ENCODE assay signal across 1 cellular context in the genomic region with DNA sequence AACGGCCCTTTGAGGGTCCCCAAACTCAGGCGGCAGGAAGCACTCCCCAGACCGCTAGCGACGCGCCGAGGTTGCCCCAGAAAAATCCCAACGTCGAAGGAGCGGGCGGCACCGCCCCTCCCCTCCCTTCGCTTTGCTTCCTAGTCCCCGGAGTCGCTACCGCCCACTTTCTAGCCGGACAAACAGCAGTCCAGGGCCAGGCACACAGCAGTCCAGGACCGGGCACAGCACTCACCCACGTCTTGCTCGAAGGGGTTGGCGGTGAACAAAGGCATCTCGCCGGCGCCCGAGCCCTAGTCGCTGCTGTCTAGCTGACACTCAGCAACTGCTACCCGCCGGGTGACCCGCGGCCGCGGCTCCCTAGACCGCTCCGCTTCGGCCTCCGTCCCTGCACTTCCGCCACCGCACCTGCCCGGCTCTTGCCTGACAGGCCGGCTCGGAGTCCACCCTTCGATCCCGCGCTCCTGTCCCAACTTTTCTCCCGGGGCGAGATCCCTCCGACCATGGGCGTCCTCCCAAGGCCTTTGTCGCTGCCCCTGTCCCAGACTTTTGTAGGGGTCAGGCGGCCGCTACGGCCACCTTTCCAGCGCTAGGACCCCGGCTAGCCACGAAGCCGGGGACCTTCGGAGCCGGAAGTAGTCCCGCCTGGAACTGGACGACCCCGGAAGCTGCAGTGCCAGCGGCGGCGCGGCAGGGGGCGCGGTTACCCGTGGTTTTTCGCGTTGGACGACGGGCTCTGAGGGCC.
TF ChIP-seq lines count a peak whose summit lies in the region.

A gene (minus strand): TSS at position 396 of the 745 bp plus-strand sequence. CDS start 121 bp downstream, at position 275.

TF ChIP-seq in WTC11, 78 proteins besides CTCF, POLR2A, EP300 and RAD21 (continued from another document and continues in another):
- no peak for TF ChIP-seq ESRRA (CRISPR knock-in tag; IDR thresholded peaks at IDR 0.05; ENCODE audit: borderline replicate concordance)
- TF ChIP-seq CBFB (CRISPR knock-in tag; IDR thresholded peaks at IDR 0.05; ENCODE audit: low read depth) = no peak
- TF ChIP-seq, protein P1, sequence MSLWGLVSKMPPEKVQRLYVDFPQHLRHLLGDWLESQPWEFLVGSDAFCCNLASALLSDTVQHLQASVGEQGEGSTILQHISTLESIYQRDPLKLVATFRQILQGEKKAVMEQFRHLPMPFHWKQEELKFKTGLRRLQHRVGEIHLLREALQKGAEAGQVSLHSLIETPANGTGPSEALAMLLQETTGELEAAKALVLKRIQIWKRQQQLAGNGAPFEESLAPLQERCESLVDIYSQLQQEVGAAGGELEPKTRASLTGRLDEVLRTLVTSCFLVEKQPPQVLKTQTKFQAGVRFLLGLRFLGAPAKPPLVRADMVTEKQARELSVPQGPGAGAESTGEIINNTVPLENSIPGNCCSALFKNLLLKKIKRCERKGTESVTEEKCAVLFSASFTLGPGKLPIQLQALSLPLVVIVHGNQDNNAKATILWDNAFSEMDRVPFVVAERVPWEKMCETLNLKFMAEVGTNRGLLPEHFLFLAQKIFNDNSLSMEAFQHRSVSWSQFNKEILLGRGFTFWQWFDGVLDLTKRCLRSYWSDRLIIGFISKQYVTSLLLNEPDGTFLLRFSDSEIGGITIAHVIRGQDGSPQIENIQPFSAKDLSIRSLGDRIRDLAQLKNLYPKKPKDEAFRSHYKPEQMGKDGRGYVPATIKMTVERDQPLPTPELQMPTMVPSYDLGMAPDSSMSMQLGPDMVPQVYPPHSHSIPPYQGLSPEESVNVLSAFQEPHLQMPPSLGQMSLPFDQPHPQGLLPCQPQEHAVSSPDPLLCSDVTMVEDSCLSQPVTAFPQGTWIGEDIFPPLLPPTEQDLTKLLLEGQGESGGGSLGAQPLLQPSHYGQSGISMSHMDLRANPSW (CRISPR knock-in tag; conservative IDR thresholded peaks at IDR 0.05; ENCODE audit: low read depth) = no peak
- TF ChIP-seq FOXP1 (CRISPR knock-in tag; IDR thresholded peaks at IDR 0.05; ENCODE audit: borderline replicate concordance) = peak; percentile 57; the same call in 1 of the 2 replicates
- TF ChIP-seq NR2C2 (CRISPR knock-in tag; IDR thresholded peaks at IDR 0.05) = no peak
- TF ChIP-seq NR1H2 (CRISPR knock-in tag; IDR thresholded peaks at IDR 0.05) = no peak
- peak; percentile 59 for TF ChIP-seq CREM (CRISPR knock-in tag; IDR thresholded peaks at IDR 0.05)
- TF ChIP-seq ELF4 (CRISPR knock-in tag; IDR thresholded peaks at IDR 0.05; ENCODE audit: low read depth) = no peak
- no peak for TF ChIP-seq MXD4 (CRISPR knock-in tag; IDR thresholded peaks at IDR 0.05; ENCODE audit: borderline replicate concordance)
- no peak for TF ChIP-seq EMX1 (CRISPR knock-in tag; IDR thresholded peaks at IDR 0.05)
- TF ChIP-seq, protein P2, sequence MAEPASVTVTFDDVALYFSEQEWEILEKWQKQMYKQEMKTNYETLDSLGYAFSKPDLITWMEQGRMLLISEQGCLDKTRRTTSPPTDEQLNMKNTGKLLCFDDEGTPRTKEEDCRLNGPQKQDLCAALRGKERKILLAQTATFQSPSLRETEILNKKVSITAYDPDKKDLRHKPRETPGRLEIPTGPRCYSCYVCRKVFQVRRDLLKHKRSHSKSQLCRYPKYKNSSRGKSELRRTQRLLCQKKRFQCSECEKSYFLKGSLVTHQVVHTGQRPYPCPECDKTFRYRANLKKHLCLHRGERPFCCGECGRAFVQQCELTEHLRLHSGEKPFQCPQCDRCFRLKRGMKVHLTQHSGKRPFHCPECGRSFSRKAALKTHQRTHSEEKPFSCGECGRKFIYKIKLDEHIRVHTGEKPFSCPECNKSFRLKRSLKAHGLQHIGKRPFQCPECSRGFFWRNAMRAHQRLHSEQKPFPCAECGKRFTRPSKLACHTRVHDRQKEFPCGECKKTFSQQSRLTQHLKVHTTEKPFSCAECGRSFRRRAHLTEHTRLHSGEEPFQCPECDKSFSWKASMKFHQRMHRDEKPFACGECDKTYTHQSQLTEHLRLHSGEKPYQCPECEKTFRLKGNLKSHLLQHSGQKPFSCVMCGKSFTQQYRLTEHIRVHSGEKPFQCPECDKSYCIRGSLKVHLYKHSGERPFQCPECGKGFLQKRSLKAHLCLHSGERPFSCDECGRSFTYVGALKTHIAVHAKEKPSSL (CRISPR knock-in tag; conservative IDR thresholded peaks at IDR 0.05) = no peak
- TF ChIP-seq, protein P3, sequence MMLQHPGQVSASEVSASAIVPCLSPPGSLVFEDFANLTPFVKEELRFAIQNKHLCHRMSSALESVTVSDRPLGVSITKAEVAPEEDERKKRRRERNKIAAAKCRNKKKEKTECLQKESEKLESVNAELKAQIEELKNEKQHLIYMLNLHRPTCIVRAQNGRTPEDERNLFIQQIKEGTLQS (CRISPR knock-in tag; conservative IDR thresholded peaks at IDR 0.05) = no peak
- TF ChIP-seq, protein P4, sequence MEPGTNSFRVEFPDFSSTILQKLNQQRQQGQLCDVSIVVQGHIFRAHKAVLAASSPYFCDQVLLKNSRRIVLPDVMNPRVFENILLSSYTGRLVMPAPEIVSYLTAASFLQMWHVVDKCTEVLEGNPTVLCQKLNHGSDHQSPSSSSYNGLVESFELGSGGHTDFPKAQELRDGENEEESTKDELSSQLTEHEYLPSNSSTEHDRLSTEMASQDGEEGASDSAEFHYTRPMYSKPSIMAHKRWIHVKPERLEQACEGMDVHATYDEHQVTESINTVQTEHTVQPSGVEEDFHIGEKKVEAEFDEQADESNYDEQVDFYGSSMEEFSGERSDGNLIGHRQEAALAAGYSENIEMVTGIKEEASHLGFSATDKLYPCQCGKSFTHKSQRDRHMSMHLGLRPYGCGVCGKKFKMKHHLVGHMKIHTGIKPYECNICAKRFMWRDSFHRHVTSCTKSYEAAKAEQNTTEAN (CRISPR knock-in tag; IDR thresholded peaks at IDR 0.05) = 0 out of 2 replicates have a peak, but pooled peaks have one; percentile 58
- TF ChIP-seq, protein P5, sequence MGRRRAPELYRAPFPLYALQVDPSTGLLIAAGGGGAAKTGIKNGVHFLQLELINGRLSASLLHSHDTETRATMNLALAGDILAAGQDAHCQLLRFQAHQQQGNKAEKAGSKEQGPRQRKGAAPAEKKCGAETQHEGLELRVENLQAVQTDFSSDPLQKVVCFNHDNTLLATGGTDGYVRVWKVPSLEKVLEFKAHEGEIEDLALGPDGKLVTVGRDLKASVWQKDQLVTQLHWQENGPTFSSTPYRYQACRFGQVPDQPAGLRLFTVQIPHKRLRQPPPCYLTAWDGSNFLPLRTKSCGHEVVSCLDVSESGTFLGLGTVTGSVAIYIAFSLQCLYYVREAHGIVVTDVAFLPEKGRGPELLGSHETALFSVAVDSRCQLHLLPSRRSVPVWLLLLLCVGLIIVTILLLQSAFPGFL (CRISPR knock-in tag; IDR thresholded peaks at IDR 0.05; ENCODE audit: borderline replicate concordance) = no peak
- TF ChIP-seq ATF1 (CRISPR knock-in tag; IDR thresholded peaks at IDR 0.05) = no peak; the same call in 1 of the 2 replicates
- TF ChIP-seq GRHL2 (CRISPR knock-in tag; IDR thresholded peaks at IDR 0.05; ENCODE audit: insufficient replicate concordance, severe bottlenecking) = no peak
- no peak; the same call in 1 of the 2 replicates for TF ChIP-seq ZBTB21 (CRISPR knock-in tag; IDR thresholded peaks at IDR 0.05; ENCODE audit: borderline replicate concordance)
- TF ChIP-seq SMAD3 (CRISPR knock-in tag; IDR thresholded peaks at IDR 0.05; ENCODE audit: borderline replicate concordance) = peak; percentile 82; the same call in 1 of the 2 replicates
- TF ChIP-seq, protein P6, sequence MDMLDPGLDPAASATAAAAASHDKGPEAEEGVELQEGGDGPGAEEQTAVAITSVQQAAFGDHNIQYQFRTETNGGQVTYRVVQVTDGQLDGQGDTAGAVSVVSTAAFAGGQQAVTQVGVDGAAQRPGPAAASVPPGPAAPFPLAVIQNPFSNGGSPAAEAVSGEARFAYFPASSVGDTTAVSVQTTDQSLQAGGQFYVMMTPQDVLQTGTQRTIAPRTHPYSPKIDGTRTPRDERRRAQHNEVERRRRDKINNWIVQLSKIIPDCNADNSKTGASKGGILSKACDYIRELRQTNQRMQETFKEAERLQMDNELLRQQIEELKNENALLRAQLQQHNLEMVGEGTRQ (CRISPR knock-in tag; IDR thresholded peaks at IDR 0.05) = no peak
- TF ChIP-seq CREB1 (CRISPR knock-in tag; IDR thresholded peaks at IDR 0.05) = 0 out of 2 replicates have a peak, but pooled peaks have one; percentile 11
- TF ChIP-seq, protein P7, sequence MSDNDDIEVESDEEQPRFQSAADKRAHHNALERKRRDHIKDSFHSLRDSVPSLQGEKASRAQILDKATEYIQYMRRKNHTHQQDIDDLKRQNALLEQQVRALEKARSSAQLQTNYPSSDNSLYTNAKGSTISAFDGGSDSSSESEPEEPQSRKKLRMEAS (CRISPR knock-in tag; IDR thresholded peaks at IDR 0.05) = peak; percentile 69
- TF ChIP-seq ZNF423 (CRISPR knock-in tag; IDR thresholded peaks at IDR 0.05) = peak; percentile 29; the same call in 1 of the 2 replicates
- no peak for TF ChIP-seq ZNF121 (CRISPR knock-in tag; IDR thresholded peaks at IDR 0.05)
- TF ChIP-seq JAZF1 (CRISPR knock-in tag; IDR thresholded peaks at IDR 0.05) = no peak
- TF ChIP-seq OVOL2 (CRISPR knock-in tag; IDR thresholded peaks at IDR 0.05; ENCODE audit: borderline replicate concordance) = no peak
- no peak for TF ChIP-seq NFYB (CRISPR knock-in tag; conservative IDR thresholded peaks at IDR 0.05; ENCODE audit: low read depth)
- TF ChIP-seq, protein P8, sequence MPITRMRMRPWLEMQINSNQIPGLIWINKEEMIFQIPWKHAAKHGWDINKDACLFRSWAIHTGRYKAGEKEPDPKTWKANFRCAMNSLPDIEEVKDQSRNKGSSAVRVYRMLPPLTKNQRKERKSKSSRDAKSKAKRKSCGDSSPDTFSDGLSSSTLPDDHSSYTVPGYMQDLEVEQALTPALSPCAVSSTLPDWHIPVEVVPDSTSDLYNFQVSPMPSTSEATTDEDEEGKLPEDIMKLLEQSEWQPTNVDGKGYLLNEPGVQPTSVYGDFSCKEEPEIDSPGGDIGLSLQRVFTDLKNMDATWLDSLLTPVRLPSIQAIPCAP (CRISPR knock-in tag; IDR thresholded peaks at IDR 0.05) = no peak
- TF ChIP-seq, protein P9, sequence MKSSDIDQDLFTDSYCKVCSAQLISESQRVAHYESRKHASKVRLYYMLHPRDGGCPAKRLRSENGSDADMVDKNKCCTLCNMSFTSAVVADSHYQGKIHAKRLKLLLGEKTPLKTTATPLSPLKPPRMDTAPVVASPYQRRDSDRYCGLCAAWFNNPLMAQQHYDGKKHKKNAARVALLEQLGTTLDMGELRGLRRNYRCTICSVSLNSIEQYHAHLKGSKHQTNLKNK (CRISPR knock-in tag; IDR thresholded peaks at IDR 0.05) = no peak
- TF ChIP-seq, protein P10, sequence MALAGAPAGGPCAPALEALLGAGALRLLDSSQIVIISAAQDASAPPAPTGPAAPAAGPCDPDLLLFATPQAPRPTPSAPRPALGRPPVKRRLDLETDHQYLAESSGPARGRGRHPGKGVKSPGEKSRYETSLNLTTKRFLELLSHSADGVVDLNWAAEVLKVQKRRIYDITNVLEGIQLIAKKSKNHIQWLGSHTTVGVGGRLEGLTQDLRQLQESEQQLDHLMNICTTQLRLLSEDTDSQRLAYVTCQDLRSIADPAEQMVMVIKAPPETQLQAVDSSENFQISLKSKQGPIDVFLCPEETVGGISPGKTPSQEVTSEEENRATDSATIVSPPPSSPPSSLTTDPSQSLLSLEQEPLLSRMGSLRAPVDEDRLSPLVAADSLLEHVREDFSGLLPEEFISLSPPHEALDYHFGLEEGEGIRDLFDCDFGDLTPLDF (CRISPR knock-in tag; IDR thresholded peaks at IDR 0.05) = no peak
- no peak; the same call in 1 of the 2 replicates for TF ChIP-seq TEAD1 (CRISPR knock-in tag; IDR thresholded peaks at IDR 0.05)
- no peak for TF ChIP-seq ZNF138 (CRISPR knock-in tag; conservative IDR thresholded peaks at IDR 0.05)
- no peak for TF ChIP-seq TP53 (CRISPR knock-in tag; IDR thresholded peaks at IDR 0.05)
- TF ChIP-seq GTF2I (CRISPR knock-in tag; conservative IDR thresholded peaks at IDR 0.05) = no peak
- TF ChIP-seq, protein P11, sequence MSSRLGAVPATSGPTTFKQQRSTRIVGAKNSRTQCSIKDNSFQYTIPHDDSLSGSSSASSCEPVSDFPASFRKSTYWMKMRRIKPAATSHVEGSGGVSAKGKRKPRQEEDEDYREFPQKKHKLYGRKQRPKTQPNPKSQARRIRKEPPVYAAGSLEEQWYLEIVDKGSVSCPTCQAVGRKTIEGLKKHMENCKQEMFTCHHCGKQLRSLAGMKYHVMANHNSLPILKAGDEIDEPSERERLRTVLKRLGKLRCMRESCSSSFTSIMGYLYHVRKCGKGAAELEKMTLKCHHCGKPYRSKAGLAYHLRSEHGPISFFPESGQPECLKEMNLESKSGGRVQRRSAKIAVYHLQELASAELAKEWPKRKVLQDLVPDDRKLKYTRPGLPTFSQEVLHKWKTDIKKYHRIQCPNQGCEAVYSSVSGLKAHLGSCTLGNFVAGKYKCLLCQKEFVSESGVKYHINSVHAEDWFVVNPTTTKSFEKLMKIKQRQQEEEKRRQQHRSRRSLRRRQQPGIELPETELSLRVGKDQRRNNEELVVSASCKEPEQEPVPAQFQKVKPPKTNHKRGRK (CRISPR knock-in tag; IDR thresholded peaks at IDR 0.05; ENCODE audit: borderline replicate concordance) = no peak
- TF ChIP-seq, protein P12, sequence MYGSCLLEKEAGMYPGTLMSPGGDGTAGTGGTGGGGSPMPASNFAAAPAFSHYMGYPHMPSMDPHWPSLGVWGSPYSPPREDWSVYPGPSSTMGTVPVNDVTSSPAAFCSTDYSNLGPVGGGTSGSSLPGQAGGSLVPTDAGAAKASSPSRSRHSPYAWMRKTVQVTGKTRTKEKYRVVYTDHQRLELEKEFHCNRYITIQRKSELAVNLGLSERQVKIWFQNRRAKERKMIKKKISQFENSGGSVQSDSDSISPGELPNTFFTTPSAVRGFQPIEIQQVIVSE (CRISPR knock-in tag; IDR thresholded peaks at IDR 0.05; ENCODE audit: borderline replicate concordance) = no peak
- TF ChIP-seq ZNF416 (CRISPR knock-in tag; IDR thresholded peaks at IDR 0.05) = no peak
- peak; percentile 75; the same call in 1 of the 2 replicates for TF ChIP-seq MYBL2 (CRISPR knock-in tag; IDR thresholded peaks at IDR 0.05)
- TF ChIP-seq, protein P13, sequence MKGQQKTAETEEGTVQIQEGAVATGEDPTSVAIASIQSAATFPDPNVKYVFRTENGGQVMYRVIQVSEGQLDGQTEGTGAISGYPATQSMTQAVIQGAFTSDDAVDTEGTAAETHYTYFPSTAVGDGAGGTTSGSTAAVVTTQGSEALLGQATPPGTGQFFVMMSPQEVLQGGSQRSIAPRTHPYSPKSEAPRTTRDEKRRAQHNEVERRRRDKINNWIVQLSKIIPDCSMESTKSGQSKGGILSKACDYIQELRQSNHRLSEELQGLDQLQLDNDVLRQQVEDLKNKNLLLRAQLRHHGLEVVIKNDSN (CRISPR knock-in tag; IDR thresholded peaks at IDR 0.05) = 0 out of 2 replicates have a peak, but pooled peaks have one; percentile 11
- TF ChIP-seq, protein P14, sequence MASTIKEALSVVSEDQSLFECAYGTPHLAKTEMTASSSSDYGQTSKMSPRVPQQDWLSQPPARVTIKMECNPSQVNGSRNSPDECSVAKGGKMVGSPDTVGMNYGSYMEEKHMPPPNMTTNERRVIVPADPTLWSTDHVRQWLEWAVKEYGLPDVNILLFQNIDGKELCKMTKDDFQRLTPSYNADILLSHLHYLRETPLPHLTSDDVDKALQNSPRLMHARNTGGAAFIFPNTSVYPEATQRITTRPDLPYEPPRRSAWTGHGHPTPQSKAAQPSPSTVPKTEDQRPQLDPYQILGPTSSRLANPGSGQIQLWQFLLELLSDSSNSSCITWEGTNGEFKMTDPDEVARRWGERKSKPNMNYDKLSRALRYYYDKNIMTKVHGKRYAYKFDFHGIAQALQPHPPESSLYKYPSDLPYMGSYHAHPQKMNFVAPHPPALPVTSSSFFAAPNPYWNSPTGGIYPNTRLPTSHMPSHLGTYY (CRISPR knock-in tag; IDR thresholded peaks at IDR 0.05) = no peak
